In genomic region chr1:223123238-223123976, GRCh38 we compare ENCODE assay signal across 1 cellular context.
TF ChIP-seq lines count a peak whose summit lies in the region.

No MANE protein-coding gene starts in this region.

TF ChIP-seq in HEK293, 187 proteins besides CTCF, POLR2A, EP300 and RAD21 (continued from another document and continues in another):
- TF ChIP-seq, protein P1, sequence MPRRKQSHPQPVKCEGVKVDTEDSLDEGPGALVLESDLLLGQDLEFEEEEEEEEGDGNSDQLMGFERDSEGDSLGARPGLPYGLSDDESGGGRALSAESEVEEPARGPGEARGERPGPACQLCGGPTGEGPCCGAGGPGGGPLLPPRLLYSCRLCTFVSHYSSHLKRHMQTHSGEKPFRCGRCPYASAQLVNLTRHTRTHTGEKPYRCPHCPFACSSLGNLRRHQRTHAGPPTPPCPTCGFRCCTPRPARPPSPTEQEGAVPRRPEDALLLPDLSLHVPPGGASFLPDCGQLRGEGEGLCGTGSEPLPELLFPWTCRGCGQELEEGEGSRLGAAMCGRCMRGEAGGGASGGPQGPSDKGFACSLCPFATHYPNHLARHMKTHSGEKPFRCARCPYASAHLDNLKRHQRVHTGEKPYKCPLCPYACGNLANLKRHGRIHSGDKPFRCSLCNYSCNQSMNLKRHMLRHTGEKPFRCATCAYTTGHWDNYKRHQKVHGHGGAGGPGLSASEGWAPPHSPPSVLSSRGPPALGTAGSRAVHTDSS (tag by site-specific recombination; IDR thresholded peaks at IDR 0.05): no peak
- TF ChIP-seq ZNF530 (tag by site-specific recombination; IDR thresholded peaks at IDR 0.05; ENCODE audit: low read depth): no peak
- TF ChIP-seq ZNF610 (tag by site-specific recombination; IDR thresholded peaks at IDR 0.05; ENCODE audit: borderline replicate concordance): no peak
- TF ChIP-seq ZNF169 (tag by site-specific recombination; IDR thresholded peaks at IDR 0.05): no peak
- TF ChIP-seq MZF1 (tag by site-specific recombination; IDR thresholded peaks at IDR 0.05; ENCODE audit: borderline replicate concordance): no peak
- TF ChIP-seq MEIS1 (CRISPR knock-in tag; IDR thresholded peaks at IDR 0.05; ENCODE audit: borderline replicate concordance): no peak
- no peak for TF ChIP-seq ZNF560 (tag by site-specific recombination; IDR thresholded peaks at IDR 0.05; ENCODE audit: borderline replicate concordance)
- TF ChIP-seq ZNF184 (tag by site-specific recombination; IDR thresholded peaks at IDR 0.05): no peak
- TF ChIP-seq ZNF670 (tag by site-specific recombination; IDR thresholded peaks at IDR 0.05; ENCODE audit: low read depth): no peak
- TF ChIP-seq ZNF830 (tag by site-specific recombination; IDR thresholded peaks at IDR 0.05; ENCODE audit: low read depth): no peak
- no peak for TF ChIP-seq OVOL3 (tag by site-specific recombination; IDR thresholded peaks at IDR 0.05)
- TF ChIP-seq ZNF707 (tag by site-specific recombination; IDR thresholded peaks at IDR 0.05): no peak
- no peak for TF ChIP-seq ZNF449 (tag by site-specific recombination; IDR thresholded peaks at IDR 0.05)
- peak; percentile 83; the same call in 1 of the 2 replicates for TF ChIP-seq ZNF660 (tag by site-specific recombination; IDR thresholded peaks at IDR 0.05)
- no peak for TF ChIP-seq ZNF555 (tag by site-specific recombination; conservative IDR thresholded peaks at IDR 0.05)
- TF ChIP-seq, protein P2, sequence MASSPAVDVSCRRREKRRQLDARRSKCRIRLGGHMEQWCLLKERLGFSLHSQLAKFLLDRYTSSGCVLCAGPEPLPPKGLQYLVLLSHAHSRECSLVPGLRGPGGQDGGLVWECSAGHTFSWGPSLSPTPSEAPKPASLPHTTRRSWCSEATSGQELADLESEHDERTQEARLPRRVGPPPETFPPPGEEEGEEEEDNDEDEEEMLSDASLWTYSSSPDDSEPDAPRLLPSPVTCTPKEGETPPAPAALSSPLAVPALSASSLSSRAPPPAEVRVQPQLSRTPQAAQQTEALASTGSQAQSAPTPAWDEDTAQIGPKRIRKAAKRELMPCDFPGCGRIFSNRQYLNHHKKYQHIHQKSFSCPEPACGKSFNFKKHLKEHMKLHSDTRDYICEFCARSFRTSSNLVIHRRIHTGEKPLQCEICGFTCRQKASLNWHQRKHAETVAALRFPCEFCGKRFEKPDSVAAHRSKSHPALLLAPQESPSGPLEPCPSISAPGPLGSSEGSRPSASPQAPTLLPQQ (tag by site-specific recombination; IDR thresholded peaks at IDR 0.05): no peak; the same call in 1 of the 2 replicates
- TF ChIP-seq ZNF214 (tag by site-specific recombination; IDR thresholded peaks at IDR 0.05; ENCODE audit: borderline replicate concordance): no peak
- no peak for TF ChIP-seq ZNF354C (tag by site-specific recombination; IDR thresholded peaks at IDR 0.05; ENCODE audit: borderline replicate concordance, low read depth)
- TF ChIP-seq ZNF426 (tag by site-specific recombination; IDR thresholded peaks at IDR 0.05): no peak
- peak; percentile 24; the same call in 1 of the 2 replicates for TF ChIP-seq ZNF501 (tag by site-specific recombination; IDR thresholded peaks at IDR 0.05)
- no peak for TF ChIP-seq ZNF48 (tag by site-specific recombination; IDR thresholded peaks at IDR 0.05)
- TF ChIP-seq, protein P3, sequence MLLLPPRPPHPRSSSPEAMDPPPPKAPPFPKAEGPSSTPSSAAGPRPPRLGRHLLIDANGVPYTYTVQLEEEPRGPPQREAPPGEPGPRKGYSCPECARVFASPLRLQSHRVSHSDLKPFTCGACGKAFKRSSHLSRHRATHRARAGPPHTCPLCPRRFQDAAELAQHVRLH (tag by site-specific recombination; IDR thresholded peaks at IDR 0.05): 0 out of 2 replicates have a peak, but pooled peaks have one; percentile 38
- peak; percentile 86 for TF ChIP-seq ZNF2 (tag by site-specific recombination; IDR thresholded peaks at IDR 0.05)
- TF ChIP-seq, protein P4, sequence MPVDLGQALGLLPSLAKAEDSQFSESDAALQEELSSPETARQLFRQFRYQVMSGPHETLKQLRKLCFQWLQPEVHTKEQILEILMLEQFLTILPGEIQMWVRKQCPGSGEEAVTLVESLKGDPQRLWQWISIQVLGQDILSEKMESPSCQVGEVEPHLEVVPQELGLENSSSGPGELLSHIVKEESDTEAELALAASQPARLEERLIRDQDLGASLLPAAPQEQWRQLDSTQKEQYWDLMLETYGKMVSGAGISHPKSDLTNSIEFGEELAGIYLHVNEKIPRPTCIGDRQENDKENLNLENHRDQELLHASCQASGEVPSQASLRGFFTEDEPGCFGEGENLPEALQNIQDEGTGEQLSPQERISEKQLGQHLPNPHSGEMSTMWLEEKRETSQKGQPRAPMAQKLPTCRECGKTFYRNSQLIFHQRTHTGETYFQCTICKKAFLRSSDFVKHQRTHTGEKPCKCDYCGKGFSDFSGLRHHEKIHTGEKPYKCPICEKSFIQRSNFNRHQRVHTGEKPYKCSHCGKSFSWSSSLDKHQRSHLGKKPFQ (tag by site-specific recombination; IDR thresholded peaks at IDR 0.05): no peak
- TF ChIP-seq ZNF37A (tag by site-specific recombination; IDR thresholded peaks at IDR 0.05): no peak
- TF ChIP-seq PRDM2 (tag by site-specific recombination; IDR thresholded peaks at IDR 0.05; ENCODE audit: borderline replicate concordance): no peak
- TF ChIP-seq, protein P5, sequence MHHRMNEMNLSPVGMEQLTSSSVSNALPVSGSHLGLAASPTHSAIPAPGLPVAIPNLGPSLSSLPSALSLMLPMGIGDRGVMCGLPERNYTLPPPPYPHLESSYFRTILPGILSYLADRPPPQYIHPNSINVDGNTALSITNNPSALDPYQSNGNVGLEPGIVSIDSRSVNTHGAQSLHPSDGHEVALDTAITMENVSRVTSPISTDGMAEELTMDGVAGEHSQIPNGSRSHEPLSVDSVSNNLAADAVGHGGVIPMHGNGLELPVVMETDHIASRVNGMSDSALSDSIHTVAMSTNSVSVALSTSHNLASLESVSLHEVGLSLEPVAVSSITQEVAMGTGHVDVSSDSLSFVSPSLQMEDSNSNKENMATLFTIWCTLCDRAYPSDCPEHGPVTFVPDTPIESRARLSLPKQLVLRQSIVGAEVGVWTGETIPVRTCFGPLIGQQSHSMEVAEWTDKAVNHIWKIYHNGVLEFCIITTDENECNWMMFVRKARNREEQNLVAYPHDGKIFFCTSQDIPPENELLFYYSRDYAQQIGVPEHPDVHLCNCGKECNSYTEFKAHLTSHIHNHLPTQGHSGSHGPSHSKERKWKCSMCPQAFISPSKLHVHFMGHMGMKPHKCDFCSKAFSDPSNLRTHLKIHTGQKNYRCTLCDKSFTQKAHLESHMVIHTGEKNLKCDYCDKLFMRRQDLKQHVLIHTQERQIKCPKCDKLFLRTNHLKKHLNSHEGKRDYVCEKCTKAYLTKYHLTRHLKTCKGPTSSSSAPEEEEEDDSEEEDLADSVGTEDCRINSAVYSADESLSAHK (tag by site-specific recombination; IDR thresholded peaks at IDR 0.05): no peak
- no peak for TF ChIP-seq ZNF792 (tag by site-specific recombination; IDR thresholded peaks at IDR 0.05)
- no peak for TF ChIP-seq HOXA7 (CRISPR knock-in tag; IDR thresholded peaks at IDR 0.05; ENCODE audit: borderline replicate concordance)
- peak; percentile 58 for TF ChIP-seq SP7 (tag by site-specific recombination; IDR thresholded peaks at IDR 0.05)
- no peak for TF ChIP-seq ZNF350 (tag by site-specific recombination; IDR thresholded peaks at IDR 0.05)
- TF ChIP-seq ZNF521 (tag by site-specific recombination; IDR thresholded peaks at IDR 0.05): no peak
- no peak for TF ChIP-seq GFI1B (tag by site-specific recombination; IDR thresholded peaks at IDR 0.05)
- no peak for TF ChIP-seq ZSCAN5A (tag by site-specific recombination; IDR thresholded peaks at IDR 0.05)
- no peak for TF ChIP-seq ZNF621 (tag by site-specific recombination; IDR thresholded peaks at IDR 0.05)
- TF ChIP-seq, protein P6, sequence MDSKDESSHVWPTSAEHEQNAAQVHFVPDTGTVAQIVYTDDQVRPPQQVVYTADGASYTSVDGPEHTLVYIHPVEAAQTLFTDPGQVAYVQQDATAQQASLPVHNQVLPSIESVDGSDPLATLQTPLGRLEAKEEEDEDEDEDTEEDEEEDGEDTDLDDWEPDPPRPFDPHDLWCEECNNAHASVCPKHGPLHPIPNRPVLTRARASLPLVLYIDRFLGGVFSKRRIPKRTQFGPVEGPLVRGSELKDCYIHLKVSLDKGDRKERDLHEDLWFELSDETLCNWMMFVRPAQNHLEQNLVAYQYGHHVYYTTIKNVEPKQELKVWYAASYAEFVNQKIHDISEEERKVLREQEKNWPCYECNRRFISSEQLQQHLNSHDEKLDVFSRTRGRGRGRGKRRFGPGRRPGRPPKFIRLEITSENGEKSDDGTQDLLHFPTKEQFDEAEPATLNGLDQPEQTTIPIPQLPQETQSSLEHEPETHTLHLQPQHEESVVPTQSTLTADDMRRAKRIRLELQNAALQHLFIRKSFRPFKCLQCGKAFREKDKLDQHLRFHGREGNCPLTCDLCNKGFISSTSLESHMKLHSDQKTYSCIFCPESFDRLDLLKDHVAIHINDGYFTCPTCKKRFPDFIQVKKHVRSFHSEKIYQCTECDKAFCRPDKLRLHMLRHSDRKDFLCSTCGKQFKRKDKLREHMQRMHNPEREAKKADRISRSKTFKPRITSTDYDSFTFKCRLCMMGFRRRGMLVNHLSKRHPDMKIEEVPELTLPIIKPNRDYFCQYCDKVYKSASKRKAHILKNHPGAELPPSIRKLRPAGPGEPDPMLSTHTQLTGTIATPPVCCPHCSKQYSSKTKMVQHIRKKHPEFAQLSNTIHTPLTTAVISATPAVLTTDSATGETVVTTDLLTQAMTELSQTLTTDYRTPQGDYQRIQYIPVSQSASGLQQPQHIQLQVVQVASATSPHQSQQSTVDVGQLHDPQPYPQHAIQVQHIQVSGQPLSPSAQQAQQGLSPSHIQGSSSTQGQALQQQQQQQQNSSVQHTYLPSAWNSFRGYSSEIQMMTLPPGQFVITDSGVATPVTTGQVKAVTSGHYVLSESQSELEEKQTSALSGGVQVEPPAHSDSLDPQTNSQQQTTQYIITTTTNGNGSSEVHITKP (tag by site-specific recombination; IDR thresholded peaks at IDR 0.05): 0 out of 2 replicates have a peak, but pooled peaks have one; percentile 10
- TF ChIP-seq ZNF138 (tag by site-specific recombination; IDR thresholded peaks at IDR 0.05; ENCODE audit: borderline replicate concordance): no peak
- TF ChIP-seq ZNF654 (tag by site-specific recombination; IDR thresholded peaks at IDR 0.05; ENCODE audit: low read depth): peak; percentile 87
- no peak for TF ChIP-seq ZNF121 (tag by site-specific recombination; IDR thresholded peaks at IDR 0.05)
- no peak for TF ChIP-seq RBAK (tag by site-specific recombination; IDR thresholded peaks at IDR 0.05)
- no peak for TF ChIP-seq ZNF701 (tag by site-specific recombination; IDR thresholded peaks at IDR 0.05)
- TF ChIP-seq ZNF174 (tag by site-specific recombination; IDR thresholded peaks at IDR 0.05): no peak
- no peak for TF ChIP-seq ZNF302 (tag by site-specific recombination; IDR thresholded peaks at IDR 0.05; ENCODE audit: low read depth)
- TF ChIP-seq SCRT1 (tag by site-specific recombination; IDR thresholded peaks at IDR 0.05; ENCODE audit: borderline replicate concordance): no peak
- TF ChIP-seq ZIC2 (tag by site-specific recombination; IDR thresholded peaks at IDR 0.05): no peak
